Comparison of ENCODE assay signal across 16 cellular contexts in genomic region chr18:67926929-67927864, GRCh38.
DNase-seq lines count a peak whose midpoint lies in the region; ATAC-seq, FAIRE-seq and TF ChIP-seq lines count a peak whose summit lies in the region.
"Had no signal": no experiment of that assay in that cellular context is flagged by ENCODE, and none has a peak within 500 bp of the region (broad histone marks: within the 10 kb centered on the region; RNA-seq: fewer than 3 reads in every experiment).

No MANE protein-coding gene starts in this region.

- H3K36me3 ChIP-seq in A673 (ENCODE audit: insufficient read depth, low read length, poor library complexity, severe bottlenecking) (no peaks in the 10 kb centered on the region), HAP-1 (replicated peaks) (no peaks in the 10 kb centered on the region)

- intact Hi-C loops in A673 (cut with micrococcal nuclease; ENCODE audit: unreplicated experiment), result no loop called here
- intact Hi-C loops in MCF 10A (cut with micrococcal nuclease), result no loop called here

- no peak overlapping the region for H3K4me3 Mint-ChIP-seq in MCF 10A (ENCODE audit: unreplicated experiment)

- no peak for TF ChIP-seq CTCF in A673 (conservative IDR thresholded peaks at IDR 0.05; ENCODE audit: low read depth, low read length)
- no peak for TF ChIP-seq CTCF in MCF 10A (IDR thresholded peaks at IDR 0.05; ENCODE audit: unreplicated experiment)

- no peaks in the 10 kb centered on the region for H3K4me1 Mint-ChIP-seq in MCF 10A (ENCODE audit: insufficient read depth, unreplicated experiment)

- no TSS peak for BruUV-seq in A673 (replicated peaks; lab: Mats Ljungman, UMichigan)
- BruUV-seq in MCF 10A (replicated peaks; lab: Mats Ljungman, UMichigan), result no TSS peak

- no peaks in the 10 kb centered on the region for H3K9me3 Mint-ChIP-seq in MCF 10A (ENCODE audit: unreplicated experiment)

- POLR2A ChIA-PET in A673 (lab: Charles Lee; ENCODE audit: low non-redundant PET) (no interaction called here), MCF 10A (lab: Yijun Ruan, JAX) (no interaction called here)

- H3K27ac ChIP-seq in A673 (ENCODE audit: low read depth, low read length, poor library complexity, severe bottlenecking), result no peak overlapping the region
- H3K27ac ChIP-seq: A549, C4-2B had no signal

- CTCF ChIA-PET in A673 (lab: Charles Lee) (no interaction called here), MCF 10A (lab: Yijun Ruan, JAX) (no interaction called here)

- no peaks in the 10 kb centered on the region for H3K9me3 ChIP-seq in A673 (ENCODE audit: low read depth, low read length, poor library complexity, severe bottlenecking)
- no peaks in the 10 kb centered on the region for H3K9me3 ChIP-seq in HAP-1
- H3K9me3 ChIP-seq: A549 had no signal

- H3K4me1 ChIP-seq in A673 (ENCODE audit: insufficient read depth, low read length, poor library complexity, severe bottlenecking) (no peaks in the 10 kb centered on the region), HAP-1 (no peaks in the 10 kb centered on the region)
- H3K4me1 ChIP-seq: A549 had no signal

- H3K27me3 ChIP-seq in A673 (replicated peaks; ENCODE audit: insufficient read depth, low read depth, low read length, poor library complexity) (no peaks in the 10 kb centered on the region), HAP-1 (ENCODE audit: low read depth) (no peaks in the 10 kb centered on the region)

- ATAC-seq in SK-N-SH treated with all-trans-retinoic acid at 6 μM for 48 hours (peak; percentile 72), HG03521 (IDR thresholded peaks at IDR 0.05; ENCODE audit: unreplicated experiment) (no peak), GM21447 (IDR thresholded peaks at IDR 0.05; ENCODE audit: unreplicated experiment) (no peak)
- ATAC-seq: A549 had no signal

- no peak overlapping the region for H3K4me3 ChIP-seq in A673 (ENCODE audit: low read depth, low read length, poor library complexity, severe bottlenecking)
- H3K4me3 ChIP-seq in HAP-1, result no peak overlapping the region
- H3K4me3 ChIP-seq: A549 had no signal

- H3K27me3 Mint-ChIP-seq in MCF 10A (ENCODE audit: insufficient read depth, unreplicated experiment), result no peaks in the 10 kb centered on the region

- in situ Hi-C loops in HAP-1 (cut with MboI; ENCODE audit: low sequenced_read_pairs), result no loop called here

- no peak overlapping the region for H3K27ac Mint-ChIP-seq in MCF 10A (ENCODE audit: low read depth, unreplicated experiment)

- H3K36me3 Mint-ChIP-seq in MCF 10A (ENCODE audit: insufficient read depth, unreplicated experiment), result no peaks in the 10 kb centered on the region

- DNase-seq in A673 (ENCODE audit: low spot score) (peak; percentile 40), fibroblast of peridontal ligament (ENCODE audit: extremely low read depth) (peak; percentile 50), MCF 10A (ENCODE audit: unreplicated experiment) (no peak), HAP-1 (ENCODE audit: low spot score in 2 of 2) (no peak)
- DNase-seq: MV-4-11, NCI-H1417 treated with DMSO at 0.1 percent for 48 hours, NCI-H2029, NCI-H510A had no signal

- FAIRE-seq in G401.6 (lab: Jason Lieb, UNC), result peak; percentile 83
- FAIRE-seq: A549, H1, HTR-8/SVneo had no signal

TF ChIP-seq in SK-N-SH treated with all-trans-retinoic acid at 6 μM for 48 hours, 23 proteins besides CTCF, POLR2A, EP300 and RAD21:
- TF ChIP-seq ISL1 (CRISPR knock-in tag; IDR thresholded peaks at IDR 0.05) (peak; percentile 69), ZFP30 (CRISPR knock-in tag; IDR thresholded peaks at IDR 0.05) (no peak), TOX (CRISPR knock-in tag; IDR thresholded peaks at IDR 0.05; ENCODE audit: borderline replicate concordance) (0 out of 2 replicates have a peak, but pooled peaks have one; percentile 59)

Comparison
In these comparisons a context has a peak if more than half of its experiments do, and no peak if none do; other contexts are left out.
1. DNase-seq: peak in A673 (single experiment) and fibroblast of peridontal ligament (single experiment); none in MCF 10A (single experiment) and HAP-1 (0 of 2).